21 cellular contexts compared by ENCODE assay signal in the genomic region with DNA sequence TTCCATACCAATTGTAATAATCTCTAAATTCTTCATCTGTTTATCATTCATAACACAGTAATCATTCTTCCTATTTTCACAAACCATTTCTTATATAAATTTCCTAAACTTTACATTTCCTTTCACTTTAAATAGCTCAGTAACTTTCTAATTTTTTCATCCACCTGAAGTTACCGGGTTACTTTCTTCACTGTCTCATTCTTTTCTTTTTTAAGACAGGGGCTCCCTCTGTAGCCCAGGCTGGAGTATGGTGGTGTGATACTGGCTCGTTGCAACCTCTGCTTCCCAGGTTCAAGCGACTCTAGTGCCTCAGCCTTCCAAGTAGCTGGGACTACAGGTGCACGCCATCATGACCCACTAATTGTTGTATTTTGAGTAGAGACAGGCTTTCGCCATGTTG. TPM values are rescaled to one million over a fixed set of nuclear protein-coding genes. Genes with fewer than 3 reads are reported as not detected.
DNase-seq lines count a peak whose midpoint lies in the region; ATAC-seq and TF ChIP-seq lines count a peak whose summit lies in the region.
"Had no signal": no experiment of that assay in that cellular context is flagged by ENCODE, and none has a peak within 500 bp of the region (broad histone marks: within the 10 kb centered on the region; RNA-seq: fewer than 3 reads in every experiment).

No MANE protein-coding gene starts in this region.

- H3K4me3 Mint-ChIP-seq in endodermal cell (no peak overlapping the region), nephron progenitor cell (no peak overlapping the region)
- H3K4me3 Mint-ChIP-seq: CD8-positive, alpha-beta T cell; T-cell had no signal

- H3K4me2 ChIP-seq in MM.1S (ENCODE audit: low read depth, low read length): no peak overlapping the region
- H3K4me2 ChIP-seq: BLaER1 treated with 17β-estradiol and CSF1 and Interleukin-3, amounts not matched to agents 10 nM and 100 nM had no signal

- no peaks in the 10 kb centered on the region for H3K9me2 ChIP-seq in MM.1S (replicated peaks; ENCODE audit: insufficient read depth, low read length)

- H3K79me2 ChIP-seq in MM.1S (ENCODE audit: low read length): no peaks in the 10 kb centered on the region

- DNase-seq in ELF-1 (ENCODE audit: low read depth, low spot score) (peak; percentile 20), endodermal cell (no peak), nephron progenitor cell (no peak), MM.1S (no peak)
- no peak for DNase-seq in stimulated activated CD4-positive, alpha-beta T cell treated with anti-CD3 and anti-CD28 coated beads, Interleukin-2, amount 100 ng/mL, for 48 hours
- DNase-seq: CD8-positive, alpha-beta T cell; DND-41; GDM1; H7; MV-4-11; NCI-H1694 treated with DMSO at 0.1 percent for 48 hours; NCI-H2107; NCI-H510A; NCI-H748 treated with DMSO at 0.1 percent for 48 hours; NK-92 treated with Interleukin-12 subunit alpha and Interleukin-12 subunit beta, amount 100 ng/mL, for 24 hours; SHP77; T-cell had no signal

- H3K27me3 Mint-ChIP-seq in endodermal cell (ENCODE audit: insufficient read depth) (no peaks in the 10 kb centered on the region), nephron progenitor cell (ENCODE audit: low read depth, poor library complexity) (no peaks in the 10 kb centered on the region)
- H3K27me3 Mint-ChIP-seq: T-cell had no signal

- H3K36me3 Mint-ChIP-seq in endodermal cell (ENCODE audit: low read depth) (peaks cover 7% of the 10 kb centered on the region), nephron progenitor cell (ENCODE audit: low read depth) (peaks cover 63% of the 10 kb centered on the region)

- H3K36me3 ChIP-seq in endodermal cell (ENCODE audit: control insufficient read depth, insufficient read depth, low read length): no peaks in the 10 kb centered on the region
- H3K36me3 ChIP-seq in MM.1S (replicated peaks; ENCODE audit: insufficient read depth, low read length): no peaks in the 10 kb centered on the region

- H3K4me1 ChIP-seq in endodermal cell (ENCODE audit: control insufficient read depth, insufficient read depth, low read length): no peaks in the 10 kb centered on the region
- peaks cover 9% of the 10 kb centered on the region for H3K4me1 ChIP-seq in MM.1S (ENCODE audit: low read length)

- H3K27me3 ChIP-seq in endodermal cell (ENCODE audit: control insufficient read depth, insufficient read depth, low read length, poor library complexity, severe bottlenecking): no peaks in the 10 kb centered on the region
- H3K27me3 ChIP-seq in MM.1S (replicated peaks; ENCODE audit: insufficient read depth, low read length): no peaks in the 10 kb centered on the region
- H3K27me3 ChIP-seq: BLaER1 treated with 17β-estradiol and CSF1 and Interleukin-3, amounts not matched to agents 10 nM and 100 nM had no signal

- H3F3A ChIP-seq in MM.1S (ENCODE audit: insufficient read depth, low read length): no peaks in the 10 kb centered on the region

- no peaks in the 10 kb centered on the region for H3K9me3 Mint-ChIP-seq in endodermal cell
- peaks cover 13% of the 10 kb centered on the region for H3K9me3 Mint-ChIP-seq in nephron progenitor cell
- H3K9me3 Mint-ChIP-seq: CD8-positive, alpha-beta T cell had no signal

- no peak for ATAC-seq in GM19395 (IDR thresholded peaks at IDR 0.05; ENCODE audit: unreplicated experiment)
- ATAC-seq: CD8-positive, alpha-beta T cell; T-cell had no signal

- no peak overlapping the region for H3K27ac Mint-ChIP-seq in endodermal cell
- peak overlapping the region; percentile 57 for H3K27ac Mint-ChIP-seq in nephron progenitor cell
- H3K27ac Mint-ChIP-seq: CD8-positive, alpha-beta T cell; T-cell had no signal

- H3K27ac ChIP-seq in endodermal cell (ENCODE audit: low read depth, low read length) (no peak overlapping the region), MM.1S (ENCODE audit: low read length) (no peak overlapping the region)
- H3K27ac ChIP-seq: BLaER1 treated with 17β-estradiol and CSF1 and Interleukin-3, amounts not matched to agents 10 nM and 100 nM; SK-N-MC had no signal

- 89 to 98% methylated on average over 4 to 5 of the region's 5 CpGs for WGBS in endodermal cell (ENCODE audit: insufficient coverage in 1 of 2, insufficient read length in 1 of 2), 2 experiments

- peak; percentile 56 for TF ChIP-seq CTCF in endodermal cell (conservative IDR thresholded peaks at IDR 0.05)
- no peak for TF ChIP-seq CTCF in nephron progenitor cell (IDR thresholded peaks at IDR 0.05)
- TF ChIP-seq CTCF in MM.1S (IDR thresholded peaks at IDR 0.05; ENCODE audit: low read length): no peak

- H3K4me3 ChIP-seq in endodermal cell (ENCODE audit: low read length): no peak overlapping the region
- no peak overlapping the region for H3K4me3 ChIP-seq in MM.1S (ENCODE audit: low read length)
- H3K4me3 ChIP-seq: BLaER1 treated with 17β-estradiol and CSF1 and Interleukin-3, amounts not matched to agents 10 nM and 100 nM; SK-N-MC had no signal

- H2AFZ ChIP-seq in MM.1S (ENCODE audit: low read length): no peak overlapping the region

- H3K9ac ChIP-seq in endodermal cell (ENCODE audit: extremely low read depth, low read length, poor library complexity, severe bottlenecking) (no peak overlapping the region), MM.1S (ENCODE audit: low read length) (no peak overlapping the region)
- H3K9ac ChIP-seq: BLaER1 treated with 17β-estradiol and CSF1 and Interleukin-3, amounts not matched to agents 10 nM and 100 nM had no signal

- TF ChIP-seq RAD21 in Ishikawa (IDR thresholded peaks at IDR 0.05; ENCODE audit: low read depth): 0 out of 2 replicates have a peak, but pooled peaks have one; percentile 6

- no peaks in the 10 kb centered on the region for H3K4me1 Mint-ChIP-seq in endodermal cell
- H3K4me1 Mint-ChIP-seq in nephron progenitor cell: no peaks in the 10 kb centered on the region

- no peaks in the 10 kb centered on the region for H4K20me1 ChIP-seq in MM.1S (ENCODE audit: insufficient read depth, low read length)

- no peak for TF ChIP-seq EP300 in Ishikawa (IDR thresholded peaks at IDR 0.05; ENCODE audit: borderline replicate concordance)

- H3K9me3 ChIP-seq in endodermal cell (ENCODE audit: control insufficient read depth, low read length) (no peaks in the 10 kb centered on the region), MM.1S (replicated peaks; ENCODE audit: insufficient read depth, low read length) (no peaks in the 10 kb centered on the region)
- H3K9me3 ChIP-seq: BLaER1 treated with 17β-estradiol and CSF1 and Interleukin-3, amounts not matched to agents 10 nM and 100 nM had no signal

TF ChIP-seq in Ishikawa, 13 proteins besides CTCF, POLR2A, EP300 and RAD21:
- TF ChIP-seq, protein P1, sequence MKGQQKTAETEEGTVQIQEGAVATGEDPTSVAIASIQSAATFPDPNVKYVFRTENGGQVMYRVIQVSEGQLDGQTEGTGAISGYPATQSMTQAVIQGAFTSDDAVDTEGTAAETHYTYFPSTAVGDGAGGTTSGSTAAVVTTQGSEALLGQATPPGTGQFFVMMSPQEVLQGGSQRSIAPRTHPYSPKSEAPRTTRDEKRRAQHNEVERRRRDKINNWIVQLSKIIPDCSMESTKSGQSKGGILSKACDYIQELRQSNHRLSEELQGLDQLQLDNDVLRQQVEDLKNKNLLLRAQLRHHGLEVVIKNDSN (IDR thresholded peaks at IDR 0.05): no peak
- TF ChIP-seq FOXM1 (IDR thresholded peaks at IDR 0.05; ENCODE audit: borderline replicate concordance, low read depth): no peak
- no peak for TF ChIP-seq TEAD4 (IDR thresholded peaks at IDR 0.05)
- no peak for TF ChIP-seq EGR1 (IDR thresholded peaks at IDR 0.05)
- TF ChIP-seq, protein P2, sequence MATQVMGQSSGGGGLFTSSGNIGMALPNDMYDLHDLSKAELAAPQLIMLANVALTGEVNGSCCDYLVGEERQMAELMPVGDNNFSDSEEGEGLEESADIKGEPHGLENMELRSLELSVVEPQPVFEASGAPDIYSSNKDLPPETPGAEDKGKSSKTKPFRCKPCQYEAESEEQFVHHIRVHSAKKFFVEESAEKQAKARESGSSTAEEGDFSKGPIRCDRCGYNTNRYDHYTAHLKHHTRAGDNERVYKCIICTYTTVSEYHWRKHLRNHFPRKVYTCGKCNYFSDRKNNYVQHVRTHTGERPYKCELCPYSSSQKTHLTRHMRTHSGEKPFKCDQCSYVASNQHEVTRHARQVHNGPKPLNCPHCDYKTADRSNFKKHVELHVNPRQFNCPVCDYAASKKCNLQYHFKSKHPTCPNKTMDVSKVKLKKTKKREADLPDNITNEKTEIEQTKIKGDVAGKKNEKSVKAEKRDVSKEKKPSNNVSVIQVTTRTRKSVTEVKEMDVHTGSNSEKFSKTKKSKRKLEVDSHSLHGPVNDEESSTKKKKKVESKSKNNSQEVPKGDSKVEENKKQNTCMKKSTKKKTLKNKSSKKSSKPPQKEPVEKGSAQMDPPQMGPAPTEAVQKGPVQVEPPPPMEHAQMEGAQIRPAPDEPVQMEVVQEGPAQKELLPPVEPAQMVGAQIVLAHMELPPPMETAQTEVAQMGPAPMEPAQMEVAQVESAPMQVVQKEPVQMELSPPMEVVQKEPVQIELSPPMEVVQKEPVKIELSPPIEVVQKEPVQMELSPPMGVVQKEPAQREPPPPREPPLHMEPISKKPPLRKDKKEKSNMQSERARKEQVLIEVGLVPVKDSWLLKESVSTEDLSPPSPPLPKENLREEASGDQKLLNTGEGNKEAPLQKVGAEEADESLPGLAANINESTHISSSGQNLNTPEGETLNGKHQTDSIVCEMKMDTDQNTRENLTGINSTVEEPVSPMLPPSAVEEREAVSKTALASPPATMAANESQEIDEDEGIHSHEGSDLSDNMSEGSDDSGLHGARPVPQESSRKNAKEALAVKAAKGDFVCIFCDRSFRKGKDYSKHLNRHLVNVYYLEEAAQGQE (IDR thresholded peaks at IDR 0.05; ENCODE audit: low read depth): no peak
- TF ChIP-seq YY1 (IDR thresholded peaks at IDR 0.05; ENCODE audit: low read depth): no peak
- no peak for TF ChIP-seq NFIC (IDR thresholded peaks at IDR 0.05)
- no peak for TF ChIP-seq TAF1 (IDR thresholded peaks at IDR 0.05; ENCODE audit: low read depth)
- TF ChIP-seq CEBPB (IDR thresholded peaks at IDR 0.05): no peak
- TF ChIP-seq ZBTB7A (IDR thresholded peaks at IDR 0.05; ENCODE audit: low read depth): no peak
TF ChIP-seq in Ishikawa: peak in this region for 0.

RNA-seq across cellular contexts. Expression of a gene that starts 41.3 kb away (rescaled TPM):
- 100 to 1,000 TPM; 159 to 179 TPM for total RNA-seq in endodermal cell
- 120 TPM for polyA plus RNA-seq in endodermal cell (2013, experiment 1 of 2)
- 97.7 TPM for polyA plus RNA-seq in endodermal cell (2013, experiment 2 of 2)
